8 cellular contexts compared by ENCODE assay signal in the genomic region with DNA sequence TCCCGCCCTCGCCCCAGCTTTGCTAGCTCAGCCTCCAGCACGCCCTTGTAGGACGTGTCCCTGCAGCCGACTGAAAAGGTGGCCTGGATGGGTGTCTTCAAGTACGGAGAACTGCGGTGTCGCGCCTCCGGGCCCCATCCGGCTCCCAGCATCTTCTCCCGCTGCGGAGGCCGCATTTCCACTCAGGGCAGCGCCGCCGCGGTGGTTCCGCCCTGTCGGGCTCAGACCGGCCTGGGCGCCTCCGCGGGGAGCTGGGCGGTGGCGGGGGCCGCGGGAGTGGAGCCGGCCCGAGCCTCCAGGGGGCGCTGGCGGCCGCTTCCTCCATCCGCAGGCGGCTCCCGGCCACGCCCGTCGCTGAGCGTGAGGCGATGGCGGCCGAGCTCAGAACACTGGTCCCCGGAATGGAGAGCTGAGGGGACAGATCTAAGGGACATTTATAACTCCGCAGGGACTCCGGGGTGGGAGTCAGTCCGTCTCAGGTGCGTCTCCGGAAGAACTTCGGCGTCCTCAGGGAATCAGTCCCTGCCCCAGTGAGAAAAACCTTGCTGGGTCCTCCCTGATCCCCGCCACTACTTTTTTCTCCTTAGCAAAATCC. TPM values are rescaled to one million over a fixed set of nuclear protein-coding genes. Genes with fewer than 3 reads are reported as not detected.
DNase-seq lines count a peak whose midpoint lies in the region; ATAC-seq and TF ChIP-seq lines count a peak whose summit lies in the region.

No MANE protein-coding gene starts in this region.

- peak; percentile 75 for TF ChIP-seq POLR2A in HCT116 (IDR thresholded peaks at IDR 0.05; ENCODE audit: borderline replicate concordance, extremely low read depth, insufficient read depth, insufficient read length)

- peak overlapping the region; percentile 77 for H3K4me3 Mint-ChIP-seq in activated B cell treated with CpG ODN at 0.5 μM for 24 hours
- peak overlapping the region; percentile 57 for H3K4me3 Mint-ChIP-seq in central memory CD8-positive, alpha-beta T cell

- H3K27me3 ChIP-seq in HCT116 (ENCODE audit: insufficient read depth, low read length): no peaks in the 10 kb centered on the region

- no peaks in the 10 kb centered on the region for H3K36me3 ChIP-seq in HCT116 (ENCODE audit: control insufficient read depth in 1 of 2, insufficient read depth in 2 of 2, low read length in 2 of 2)

- no peaks in the 10 kb centered on the region for H3K9me2 ChIP-seq in HCT116 (ENCODE audit: insufficient read depth)

- peak; percentile 57 for TF ChIP-seq RAD21 in HCT116 (IDR thresholded peaks at IDR 0.05; ENCODE audit: low read depth)

- peak overlapping the region; percentile 67 for H3K4me3 ChIP-seq in GM12864 (ENCODE audit: low read depth, low read length)
- peak overlapping the region; percentile 45 to 54 for H3K4me3 ChIP-seq in HCT116 (replicated peaks in 1 of 2; ENCODE audit: low read depth in 1 of 2, low read length in 2 of 2)

- RAD21 ChIA-PET in HCT116 (lab: Charles Lee; ENCODE audit: low non-redundant PET in 1 of 2, low total read pairs in 2 of 2, uncharacterized antibody in 2 of 2, unreplicated experiment in 2 of 2): interaction anchor here in 1 of 2 experiments (0.5 kb wide), 1 partner anchor 189 kb away, joined by 3 read pairs; no protein-coding TSS in a partner anchor

- no peaks in the 10 kb centered on the region for H4K20me1 ChIP-seq in HCT116 (ENCODE audit: insufficient read depth)

- TSS peak; percentile 82 for BruUV-seq in HCT116 (replicated peaks; lab: Mats Ljungman, UMichigan)

- ATAC-seq in HCT116 (peak; percentile 96), activated B cell treated with CpG ODN at 0.5 μM for 24 hours (ENCODE audit: low read depth) (peak; percentile 97)
- peak; percentile 92 for ATAC-seq in central memory CD8-positive, alpha-beta T cell (replicated peaks; ENCODE audit: extremely low read depth, poor library complexity, severe bottlenecking)

- H3K27me3 Mint-ChIP-seq in activated B cell treated with CpG ODN at 0.5 μM for 24 hours: no peaks in the 10 kb centered on the region
- H3K27me3 Mint-ChIP-seq in central memory CD8-positive, alpha-beta T cell: peaks cover 26% of the 10 kb centered on the region

- H3K4me2 ChIP-seq in HCT116 (ENCODE audit: low read length): peak overlapping the region; percentile 81

- H3K4me1 Mint-ChIP-seq in activated B cell treated with CpG ODN at 0.5 μM for 24 hours: peaks cover 9% of the 10 kb centered on the region
- H3K4me1 Mint-ChIP-seq in central memory CD8-positive, alpha-beta T cell: no peaks in the 10 kb centered on the region

- H3K9me3 ChIP-seq in HCT116 (ENCODE audit: control insufficient read depth in 1 of 2, insufficient read depth in 1 of 2, low read depth in 1 of 2, low read length in 2 of 2): no peaks in the 10 kb centered on the region

- TF ChIP-seq CTCF in GM12864 (IDR thresholded peaks at IDR 0.05; ENCODE audit: low read depth, low read length, missing control alignments): peak; percentile 72
- peak; percentile 53 to 84 (median 73); a peak in 5 of 6 replicates for TF ChIP-seq CTCF in HCT116 (IDR thresholded peaks at IDR 0.05 in 2 of 3, conservative IDR thresholded peaks at IDR 0.05 in 1 of 3; ENCODE audit: borderline replicate concordance in 1 of 3, insufficient read depth in 1 of 3, low read depth in 2 of 3, low read length in 2 of 3)
- no peak for TF ChIP-seq CTCF in activated B cell treated with CpG ODN at 0.5 μM for 24 hours (IDR thresholded peaks at IDR 0.05)

- H3K9me3 Mint-ChIP-seq in activated B cell treated with CpG ODN at 0.5 μM for 24 hours: no peaks in the 10 kb centered on the region
- H3K9me3 Mint-ChIP-seq in central memory CD8-positive, alpha-beta T cell: no peaks in the 10 kb centered on the region

- peak overlapping the region; percentile 87 for H2AFZ ChIP-seq in HCT116 (ENCODE audit: low read depth, low read length, poor library complexity, severe bottlenecking)

- CTCF ChIA-PET in HCT116 (lab: Charles Lee) (interaction anchor here (0.7 to 2.3 kb wide), 16 partner anchors 10 to 474 kb away, joined by 3 to 13 read pairs (median 4); partner anchors contain the start of gene NCBP2), activated B cell treated with CpG ODN at 0.5 μM for 24 hours (lab: Charles Lee) (interaction anchor here (0.6 to 1.8 kb wide), 14 partner anchors 10 to 441 kb away, joined by 3 to 12 read pairs (median 4); partner anchors contain the start of genes FBXO45, NCBP2, RNF168 and WDR53)

- H3K4me1 ChIP-seq in HCT116 (ENCODE audit: control insufficient read depth in 1 of 2, insufficient read depth in 2 of 2, low read length in 2 of 2): peaks cover 5 to 27% of the 10 kb centered on the region in 2 experiments; a peak in 3 of 4 replicates

- H3K79me2 ChIP-seq in HCT116 (ENCODE audit: insufficient read depth, low read length): no peaks in the 10 kb centered on the region

- DNase-seq in GM12864 (ENCODE audit: low read depth): peak; percentile 33
- peak; percentile 42 for DNase-seq in HCT116 (ENCODE audit: low read depth, low spot score)
- DNase-seq in NCI-H1092 treated with DMSO at 0.1 percent for 48 hours (lab: John Stamatoyannopoulos, UW): peak; percentile 65
- peak; percentile 92 for DNase-seq in activated B cell treated with CpG ODN at 0.5 μM for 24 hours
- peak; percentile 64 to 86 for DNase-seq in central memory CD8-positive, alpha-beta T cell (ENCODE audit: low spot score in 2 of 2)
- DNase-seq in kidney tubule cell (ENCODE audit: low spot score): peak; percentile 73
- DNase-seq in stimulated activated CD4-positive, alpha-beta T cell treated with anti-CD3 and anti-CD28 coated beads, Interleukin-2, amount 100 ng/mL, for 4 hours (ENCODE audit: low read depth): peak; percentile 63
- DNase-seq in amniotic stem cell (lab: John Stamatoyannopoulos, UW): no peak

- peak overlapping the region; percentile 12; the same call in 1 of the 2 replicates for H3K27ac ChIP-seq in HCT116 (ENCODE audit: low read depth, low read length)

- intact Hi-C loops in HCT116 (cut with micrococcal nuclease): loop anchor here (2.0 to 10.0 kb wide), 3 partner anchors 156 to 656 kb away; partner anchors contain the start of gene PIGZ
- intact Hi-C loops in activated B cell treated with CpG ODN at 0.5 μM for 24 hours (cut with micrococcal nuclease): loop anchor here (1.0 to 5.0 kb wide), 4 partner anchors 25 to 440 kb away; partner anchors contain the start of genes FBXO45, PIGZ, RNF168 and WDR53

- H3K9ac ChIP-seq in HCT116 (ENCODE audit: low read length): peak overlapping the region; percentile 51

- H3K27ac Mint-ChIP-seq in activated B cell treated with CpG ODN at 0.5 μM for 24 hours: peak overlapping the region; percentile 68
- peak overlapping the region; percentile 74 for H3K27ac Mint-ChIP-seq in central memory CD8-positive, alpha-beta T cell (ENCODE audit: low read depth)

- POLR2A ChIA-PET in HCT116 (lab: Charles Lee) (interaction anchor here (0.7 to 1.4 kb wide), 3 partner anchors 81 to 501 kb away, joined by 3 to 5 read pairs (median 3); partner anchors contain the start of genes MELTF and NCBP2), activated B cell treated with CpG ODN at 0.5 μM for 24 hours (lab: Charles Lee) (interaction anchor here (0.6 to 2.1 kb wide), 15 partner anchors 21 to 414 kb away, joined by 3 to 14 read pairs (median 4); partner anchors contain the start of genes FBXO45, NCBP2, NRROS and PAK2)

- H3K36me3 Mint-ChIP-seq in activated B cell treated with CpG ODN at 0.5 μM for 24 hours (ENCODE audit: low read depth): no peaks in the 10 kb centered on the region
- H3K36me3 Mint-ChIP-seq in central memory CD8-positive, alpha-beta T cell (ENCODE audit: insufficient read depth): peaks cover 6% of the 10 kb centered on the region

TF ChIP-seq in HCT116, 20 proteins besides CTCF, POLR2A, EP300 and RAD21:
- peak; percentile 69 for TF ChIP-seq POLR2AphosphoS5 (IDR thresholded peaks at IDR 0.05; ENCODE audit: low read depth, low read length)
- TF ChIP-seq MAX (IDR thresholded peaks at IDR 0.05): peak; percentile 66
- TF ChIP-seq YY1 (IDR thresholded peaks at IDR 0.05; ENCODE audit: extremely low read depth, insufficient replicate concordance, low read depth, low read length): peak; percentile 82
- TF ChIP-seq CBX3 (IDR thresholded peaks at IDR 0.05; ENCODE audit: low read depth): peak; percentile 62; the same call in 1 of the 2 replicates
- TF ChIP-seq EZH2phosphoT487 (IDR thresholded peaks at IDR 0.05; ENCODE audit: borderline replicate concordance): no peak
- TF ChIP-seq ZNF274 (IDR thresholded peaks at IDR 0.05; ENCODE audit: low read depth, low read length): no peak

RNA-seq across cellular contexts. Expression of gene SMCO1, which starts 13.6 kb away (rescaled TPM):
- total RNA-seq in HCT116 (2021; ENCODE audit: unreplicated experiment) (not detected), activated B cell treated with CpG ODN at 0.5 μM for 24 hours (not detected in 2 replicates)
- not detected in 2 replicates for polyA plus RNA-seq in HCT116 (2012)

RNA-seq across cellular contexts. Expression of gene RNF168, which starts 25.2 kb away (rescaled TPM):
- 25.1 TPM for total RNA-seq in HCT116 (2021; ENCODE audit: unreplicated experiment)
- 8.0 and 8.8 TPM in 2 replicates for polyA plus RNA-seq in HCT116 (2012)
- 24.5 and 27.8 TPM in 2 replicates for total RNA-seq in activated B cell treated with CpG ODN at 0.5 μM for 24 hours

RNA-seq across cellular contexts. Expression of gene WDR53, which starts 39.6 kb away (rescaled TPM):
- total RNA-seq in HCT116 (2021; ENCODE audit: unreplicated experiment) (14.8 TPM), activated B cell treated with CpG ODN at 0.5 μM for 24 hours (14.1 and 14.3 TPM in 2 replicates)
- polyA plus RNA-seq in HCT116 (2012): 9.0 and 10.2 TPM in 2 replicates

RNA-seq across cellular contexts. Expression of gene FBXO45, which starts 39.7 kb away (rescaled TPM):
- total RNA-seq in HCT116 (2021; ENCODE audit: unreplicated experiment) (23.2 TPM), activated B cell treated with CpG ODN at 0.5 μM for 24 hours (5.7 and 6.5 TPM in 2 replicates)
- 6.9 and 9.7 TPM in 2 replicates for polyA plus RNA-seq in HCT116 (2012)
